8 cellular contexts compared by ENCODE assay signal in genomic region chr19:39435499-39436349, GRCh38. TPM values are rescaled to one million over a fixed set of nuclear protein-coding genes. Genes with fewer than 3 reads are reported as not detected.
A peak's percentile ranks its signal among the peaks of the same experiment; 100 is the strongest.
DNase-seq lines count a peak whose midpoint lies in the region; ATAC-seq and TF ChIP-seq lines count a peak whose summit lies in the region.

Gene RPS16 (minus strand): TSS chr19:39435949. CDS start chr19:39435895, 54 bp downstream.

- H3K27ac Mint-ChIP-seq in T-helper 1 cell treated with Interleukin-12 subunit alpha and Interleukin-12 subunit beta and Interleukin-4 antibody, amounts not matched to agents 30 μg/mL and 1 μg/mL, for 36 hours, result peak within 1 kb of the TSS; percentile 98
- peak within 1 kb of the TSS; percentile 98 for H3K27ac Mint-ChIP-seq in progenitor cell of endocrine pancreas

- in situ Hi-C loops in GM13977 (cut with MboI; ENCODE audit: low pct_unique_long_range_greater_than_20kb, low sequenced_read_pairs, unreplicated experiment), result loop anchor here (10.0 kb wide), 1 partner anchor 99 kb away; the partner anchor contains the start of gene EID2B

- peak within 1 kb of the TSS; percentile 78 to 99 (median 84) for H3K4me3 ChIP-seq in heart right ventricle
- peak within 1 kb of the TSS; percentile 92 for H3K4me3 ChIP-seq in upper lobe of right lung

- peak within 1 kb of the TSS; percentile 99 for H3K4me3 Mint-ChIP-seq in T-helper 1 cell treated with Interleukin-12 subunit alpha and Interleukin-12 subunit beta and Interleukin-4 antibody, amounts not matched to agents 30 μg/mL and 1 μg/mL, for 36 hours
- peak within 1 kb of the TSS; percentile 92 for H3K4me3 Mint-ChIP-seq in progenitor cell of endocrine pancreas (ENCODE audit: low read depth)

- peaks cover 0 to 34% (median 26%) of the 10 kb centered on the region in 9 donors for H3K36me3 ChIP-seq in heart right ventricle
- H3K36me3 ChIP-seq in upper lobe of right lung, result peaks cover 33% of the 10 kb centered on the region

- H3K27me3 ChIP-seq in heart right ventricle (peaks cover 0 to 6% (median 0%) of the 10 kb centered on the region in 7 donors), upper lobe of right lung (no peaks in the 10 kb centered on the region)

- H3K27me3 Mint-ChIP-seq in T-helper 1 cell treated with Interleukin-12 subunit alpha and Interleukin-12 subunit beta and Interleukin-4 antibody, amounts not matched to agents 30 μg/mL and 1 μg/mL, for 36 hours (ENCODE audit: low read depth), result peaks cover 3% of the 10 kb centered on the region
- H3K27me3 Mint-ChIP-seq in progenitor cell of endocrine pancreas, result no peaks in the 10 kb centered on the region

- TF ChIP-seq CTCF in GM13977 (IDR thresholded peaks at IDR 0.05; ENCODE audit: extremely low read depth, insufficient read depth, missing control alignments) (no peak), heart right ventricle (IDR thresholded peaks at IDR 0.05) (peak in 2 of 9 donors; percentile 9 to 18), progenitor cell of endocrine pancreas (IDR thresholded peaks at IDR 0.05; ENCODE audit: unreplicated experiment) (no peak), upper lobe of right lung (IDR thresholded peaks at IDR 0.05) (no peak)

- H3K27ac ChIP-seq in heart right ventricle (peak within 1 kb of the TSS; percentile 59 to 96 (median 88)), upper lobe of right lung (peak within 1 kb of the TSS; percentile 93)

- no peaks in the 10 kb centered on the region for H3K9me3 Mint-ChIP-seq in T-helper 1 cell treated with Interleukin-12 subunit alpha and Interleukin-12 subunit beta and Interleukin-4 antibody, amounts not matched to agents 30 μg/mL and 1 μg/mL, for 36 hours
- H3K9me3 Mint-ChIP-seq in progenitor cell of endocrine pancreas (ENCODE audit: low read depth), result no peaks in the 10 kb centered on the region

- 0% methylated on average over 61 of the region's 61 CpGs for WGBS in heart right ventricle, 2 donors

- H3K36me3 Mint-ChIP-seq in T-helper 1 cell treated with Interleukin-12 subunit alpha and Interleukin-12 subunit beta and Interleukin-4 antibody, amounts not matched to agents 30 μg/mL and 1 μg/mL, for 36 hours (ENCODE audit: low read depth), result peaks cover 35% of the 10 kb centered on the region
- peaks cover 12% of the 10 kb centered on the region for H3K36me3 Mint-ChIP-seq in progenitor cell of endocrine pancreas (ENCODE audit: insufficient read depth)

- DNase-seq in GM13977 (ENCODE audit: low spot score) (peak; percentile 95), NCI-H1694 treated with DMSO at 0.1 percent for 48 hours (lab: John Stamatoyannopoulos, UW) (peak; percentile 97), amniotic epithelial cell (ENCODE audit: low read depth) (peak; percentile 94), heart right ventricle (peak; percentile 99), progenitor cell of endocrine pancreas (ENCODE audit: low spot score, unreplicated experiment) (peak; percentile 96), upper lobe of right lung (peak; percentile 99)

- H3K4me1 ChIP-seq in heart right ventricle (peaks cover 10 to 45% (median 27%) of the 10 kb centered on the region in 9 donors), upper lobe of right lung (peaks cover 28% of the 10 kb centered on the region)

- intact Hi-C loops in heart right ventricle (cut with DNase I), result no loop called here
- intact Hi-C loops in upper lobe of right lung (cut with DNase I), result no loop called here

- H3K4me1 Mint-ChIP-seq in T-helper 1 cell treated with Interleukin-12 subunit alpha and Interleukin-12 subunit beta and Interleukin-4 antibody, amounts not matched to agents 30 μg/mL and 1 μg/mL, for 36 hours (ENCODE audit: low read depth), result peaks cover 41% of the 10 kb centered on the region
- peaks cover 17% of the 10 kb centered on the region for H3K4me1 Mint-ChIP-seq in progenitor cell of endocrine pancreas (ENCODE audit: low read depth)

- H3K9me3 ChIP-seq in heart right ventricle (no peaks in the 10 kb centered on the region), upper lobe of right lung (no peaks in the 10 kb centered on the region)

- peak; percentile 59 for ATAC-seq in HG02884 (IDR thresholded peaks at IDR 0.05; ENCODE audit: unreplicated experiment)
- peak; percentile 98 to 100 (median 99) for ATAC-seq in heart right ventricle
- ATAC-seq in upper lobe of right lung, result peak; percentile 99

RNA-seq across cellular contexts. Expression of gene RPS16, which starts in this region (rescaled TPM):
- total RNA-seq in heart right ventricle, result 1,000 to 10,000 TPM in 7 of 10 donors, 100 to 1,000 TPM in 3; 936 to 1,726 (median 1,424) TPM
- polyA plus RNA-seq in heart right ventricle, result 1,000 to 10,000 TPM in 1 of 2 donors, 100 to 1,000 TPM in 1; 974 to 3,280 TPM
- total RNA-seq in progenitor cell of endocrine pancreas, result 1,449 and 1,510 TPM in 2 replicates
- total RNA-seq in upper lobe of right lung, result 1,446 TPM

Comparison
In these comparisons a context has a peak if more than half of its experiments do, and no peak if none do; other contexts are left out.
1. Peak in every context shown above with its lines: DNase-seq, ATAC-seq, H3K4me3 ChIP-seq and H3K27ac ChIP-seq.